10 cellular contexts compared by ENCODE assay signal in the genomic region with DNA sequence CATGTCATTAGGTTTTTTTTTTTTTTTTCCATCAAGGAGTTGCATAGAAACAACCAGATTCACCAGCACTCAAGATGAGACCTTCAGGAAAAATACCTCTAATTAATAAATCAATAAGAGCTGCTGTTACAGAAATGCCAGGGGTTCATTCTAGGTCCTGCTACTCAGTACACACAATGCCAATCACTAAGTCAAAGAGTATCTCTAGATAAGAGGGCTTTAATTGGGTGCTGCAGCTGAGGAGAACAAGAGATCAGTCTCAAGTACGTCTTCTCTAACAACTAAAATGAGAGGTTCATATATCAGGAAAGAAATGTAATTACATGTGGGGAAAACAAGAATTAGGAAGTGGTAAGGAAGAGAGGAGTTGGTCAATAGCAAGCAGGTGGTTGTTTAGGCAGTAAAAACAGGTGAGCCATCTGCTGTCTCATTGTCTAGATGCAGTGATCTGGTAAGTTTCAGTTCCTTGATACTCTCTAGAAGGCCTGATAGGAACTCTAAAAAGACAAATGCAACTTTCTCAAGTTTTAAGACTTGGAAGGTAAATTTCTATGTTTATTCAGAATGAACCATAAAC.
DNase-seq lines count a peak whose midpoint lies in the region; ATAC-seq lines count a peak whose summit lies in the region.
"Had no signal": no experiment of that assay in that cellular context is flagged by ENCODE, and none has a peak within 500 bp of the region (broad histone marks: within the 10 kb centered on the region; RNA-seq: fewer than 3 reads in every experiment).

No MANE protein-coding gene starts in this region.

- no peaks in the 10 kb centered on the region for H3K4me1 ChIP-seq in GM23248 (ENCODE audit: insufficient read depth)
- H3K4me1 ChIP-seq: gastrocnemius medialis had no signal

- no peaks in the 10 kb centered on the region for H3K9me2 ChIP-seq in GM23248 (ENCODE audit: insufficient read depth)

- WGBS in GM23248 (ENCODE audit: low coverage in 1 of 2, low lambda C conversion rate in 2 of 2, missing lambda C conversion rate in 2 of 2), 2 experiments = 6 to 12% methylated on average over 1 of the region's 1 CpG

- H3F3A ChIP-seq in GM23248 (ENCODE audit: insufficient read depth) = no peaks in the 10 kb centered on the region

- no peaks in the 10 kb centered on the region for H3K27me3 ChIP-seq in GM23248 (replicated peaks; ENCODE audit: insufficient read depth)
- H3K27me3 ChIP-seq: gastrocnemius medialis had no signal

- no peak overlapping the region for H3K27ac ChIP-seq in GM23248
- H3K27ac ChIP-seq: gastrocnemius medialis had no signal

- no peaks in the 10 kb centered on the region for H4K20me1 ChIP-seq in GM23248 (ENCODE audit: insufficient read depth)

- H3K4me3 ChIP-seq in GM23248 = no peak overlapping the region
- H3K4me3 ChIP-seq: gastrocnemius medialis had no signal

- no peaks in the 10 kb centered on the region for H3K79me2 ChIP-seq in GM23248 (ENCODE audit: insufficient read depth)

- DNase-seq in DMS153 (lab: John Stamatoyannopoulos, UW) = peak; percentile 86
- peak; percentile 91 for DNase-seq in NCI-H1105 treated with DMSO at 0.1 percent for 48 hours (lab: John Stamatoyannopoulos, UW)
- DNase-seq in mucosa of gallbladder (ENCODE audit: low spot score) = no peak
- DNase-seq in NCI-H446 treated with DMSO at 0.1 percent for 48 hours (lab: John Stamatoyannopoulos, UW) = no peak
- DNase-seq in cerebellar nuclear complex (lab: John Stamatoyannopoulos, UW) = no peak
- no peak for DNase-seq in GM23248
- DNase-seq: gastrocnemius medialis; stimulated activated CD4-positive, alpha-beta T cell treated with anti-CD3 and anti-CD28 coated beads, Interleukin-2, amount 100 ng/mL, for 24 hours had no signal

- no peak overlapping the region for H3K9ac ChIP-seq in GM23248

- no peaks in the 10 kb centered on the region for H3K36me3 ChIP-seq in GM23248 (ENCODE audit: low read depth)
- H3K36me3 ChIP-seq: gastrocnemius medialis had no signal

- H3K9me3 ChIP-seq in GM23248 (ENCODE audit: low read depth) = no peaks in the 10 kb centered on the region
- H3K9me3 ChIP-seq: gastrocnemius medialis had no signal

- ATAC-seq in GM19328 (IDR thresholded peaks at IDR 0.05; ENCODE audit: unreplicated experiment) (peak; percentile 99), HG02885 (IDR thresholded peaks at IDR 0.05; ENCODE audit: poor library complexity, unreplicated experiment) (peak; percentile 99)
- ATAC-seq: gastrocnemius medialis had no signal

- H3K4me2 ChIP-seq in GM23248 (ENCODE audit: unreplicated experiment) = no peak overlapping the region

- in situ Hi-C loops in GM23248 (cut with MboI) = no loop called here

- H2AFZ ChIP-seq in GM23248 = no peak overlapping the region

Comparison
In these comparisons a context has a peak if more than half of its experiments do, and no peak if none do; other contexts are left out.
1. DNase-seq: peak in DMS153 (single experiment) and NCI-H1105 treated with DMSO at 0.1 percent for 48 hours (single experiment); none in mucosa of gallbladder (single experiment), NCI-H446 treated with DMSO at 0.1 percent for 48 hours (single experiment), cerebellar nuclear complex (0 of 2) and GM23248 (single experiment).